ENCODE assay signal across 9 cellular contexts in genomic region chr1:152115344-152115743, GRCh38. TPM values are rescaled to one million over a fixed set of nuclear protein-coding genes. Genes with fewer than 3 reads are reported as not detected.
"Had no signal": no experiment of that assay in that cellular context is flagged by ENCODE, and none has a peak within 500 bp of the region (broad histone marks: within the 10 kb centered on the region; RNA-seq: fewer than 3 reads in every experiment).

TSS of gene TCHH (minus strand) at chr1:152115444. CDS start at chr1:152114080, 1,364 bp downstream.

- H3K27ac ChIP-seq: HL-60 had no signal

- DNase-seq: IMR-90, KBM-7, KG1 had no signal

- H3K4me3 ChIP-seq: K562 had no signal

RNA-seq across cellular contexts. Expression of gene TCHH, which starts in this region (rescaled TPM):
- total RNA-seq: HepG2, HT-29, HT1080, IMR-90, K562 had no signal
- polyA plus RNA-seq: HepG2, IgD-negative memory B cell, IMR-90, K562 had no signal
